ENCODE assay signal across 29 cellular contexts in genomic region chr2:187529977-187530721, GRCh38. TPM values are rescaled to one million over a fixed set of nuclear protein-coding genes. Genes with fewer than 3 reads are reported as not detected.
DNase-seq lines count a peak whose midpoint lies in the region; ATAC-seq, FAIRE-seq and TF ChIP-seq lines count a peak whose summit lies in the region.
"Had no signal": no experiment of that assay in that cellular context is flagged by ENCODE, and none has a peak within 500 bp of the region (broad histone marks: within the 10 kb centered on the region; RNA-seq: fewer than 3 reads in every experiment).

No MANE protein-coding gene starts in this region.

- POLR2A ChIA-PET in WTC11 (lab: Charles Lee) = no interaction called here

- FAIRE-seq in G401.6 (lab: Jason Lieb, UNC) = peak; percentile 15

- no peaks in the 10 kb centered on the region; the same call in 1 of the 2 replicates for H3K27me3 Mint-ChIP-seq in WTC11 (ENCODE audit: low read depth)
- H3K27me3 Mint-ChIP-seq in osteocyte (ENCODE audit: unreplicated experiment) = no peaks in the 10 kb centered on the region
- no peaks in the 10 kb centered on the region for H3K27me3 Mint-ChIP-seq in activated T-cell treated with anti-CD3 and anti-CD28 coated beads, Interleukin-2, amount 50 U/mL, for 72 hours (ENCODE audit: low read depth)
- H3K27me3 Mint-ChIP-seq: IgD-negative memory B cell, type B pancreatic cell had no signal

- peaks cover 44% of the 10 kb centered on the region for H3K4me1 Mint-ChIP-seq in WTC11
- H3K4me1 Mint-ChIP-seq in osteocyte (ENCODE audit: unreplicated experiment) = peaks cover 69% of the 10 kb centered on the region
- no peaks in the 10 kb centered on the region for H3K4me1 Mint-ChIP-seq in activated T-cell treated with anti-CD3 and anti-CD28 coated beads, Interleukin-2, amount 50 U/mL, for 72 hours (ENCODE audit: low read depth)
- H3K4me1 Mint-ChIP-seq: IgD-negative memory B cell; stimulated activated effector memory CD8-positive, alpha-beta T cell treated with anti-CD3 and anti-CD28 coated beads, Interleukin-12 subunit alpha, Interleukin-12 subunit beta, amount 100 ng/mL, for 72 hours had no signal

- H3K27ac Mint-ChIP-seq in WTC11 (peak overlapping the region; percentile 56), osteocyte (ENCODE audit: unreplicated experiment) (peak overlapping the region; percentile 66)
- H3K27ac Mint-ChIP-seq in activated T-cell treated with anti-CD3 and anti-CD28 coated beads, Interleukin-2, amount 50 U/mL, for 72 hours = no peak overlapping the region
- H3K27ac Mint-ChIP-seq: IgD-negative memory B cell; stimulated activated effector memory CD8-positive, alpha-beta T cell treated with anti-CD3 and anti-CD28 coated beads, Interleukin-12 subunit alpha, Interleukin-12 subunit beta, amount 100 ng/mL, for 72 hours; type B pancreatic cell had no signal

- H3K9me3 Mint-ChIP-seq in WTC11 = peaks cover 21% of the 10 kb centered on the region
- H3K9me3 Mint-ChIP-seq in osteocyte (ENCODE audit: unreplicated experiment) = peaks cover 22% of the 10 kb centered on the region
- peaks cover 0 to 1% of the 10 kb centered on the region in 2 donors for H3K9me3 Mint-ChIP-seq in activated T-cell treated with anti-CD3 and anti-CD28 coated beads, Interleukin-2, amount 50 U/mL, for 72 hours

- no peak for TF ChIP-seq CTCF in WTC11 (IDR thresholded peaks at IDR 0.05)
- no peak for TF ChIP-seq CTCF in osteocyte (IDR thresholded peaks at IDR 0.05)

- CTCF ChIA-PET in WTC11 (lab: Charles Lee) = no interaction called here

- peaks cover 20% of the 10 kb centered on the region for H3K36me3 Mint-ChIP-seq in WTC11
- peaks cover 52% of the 10 kb centered on the region for H3K36me3 Mint-ChIP-seq in osteocyte (ENCODE audit: unreplicated experiment)
- H3K36me3 Mint-ChIP-seq in activated T-cell treated with anti-CD3 and anti-CD28 coated beads, Interleukin-2, amount 50 U/mL, for 72 hours (ENCODE audit: insufficient read depth in 2 of 2) = no peaks in the 10 kb centered on the region
- H3K36me3 Mint-ChIP-seq: IgD-negative memory B cell; stimulated activated effector memory CD8-positive, alpha-beta T cell treated with anti-CD3 and anti-CD28 coated beads, Interleukin-12 subunit alpha, Interleukin-12 subunit beta, amount 100 ng/mL, for 72 hours had no signal

- ATAC-seq in WTC11 (no peak), HG03196 (IDR thresholded peaks at IDR 0.05; ENCODE audit: unreplicated experiment) (no peak)
- ATAC-seq in activated T-cell treated with anti-CD3 and anti-CD28 coated beads, Interleukin-2, amount 50 U/mL, for 72 hours (replicated peaks in 1 of 2) = no peak
- ATAC-seq: HCT116; left cardiac atrium; sciatic nerve; stimulated activated effector memory CD8-positive, alpha-beta T cell treated with anti-CD3 and anti-CD28 coated beads, Interleukin-12 subunit alpha, Interleukin-12 subunit beta, amount 100 ng/mL, for 72 hours had no signal

- DNase-seq in WTC11 (ENCODE audit: low spot score) = no peak
- peak; percentile 23 for DNase-seq in fibroblast of gingiva (ENCODE audit: low read depth)
- DNase-seq in osteocyte (ENCODE audit: extremely low spot score, unreplicated experiment) = no peak
- no peak for DNase-seq in islet precursor cell
- no peak for DNase-seq in activated T-cell treated with anti-CD3 and anti-CD28 coated beads, Interleukin-2, amount 50 U/mL, for 72 hours
- no peak for DNase-seq in NCI-H1105 treated with DMSO at 0.1 percent for 48 hours (lab: John Stamatoyannopoulos, UW)
- DNase-seq: activated CD4-positive, alpha-beta T cell treated with anti-CD3 and anti-CD28 coated beads, Interleukin-2, amount 50 U/mL, for 48 hours; activated CD4-positive, CD25-positive, alpha-beta regulatory T cell treated with anti-CD3 and anti-CD28 coated beads, Interleukin-2, amount 50 U/mL, for 72 hours; activated naive CD4-positive, alpha-beta T cell; C1 segment of cervical spinal cord; Caco-2; DMS79; dorsolateral prefrontal cortex; GDM1; hypothalamus; left cardiac atrium; mesenchymal stem cell; NCI-H1092; NCI-H1930; NCI-H524 treated with DMSO at 0.1 percent for 48 hours; SHP77; T-helper 2 cell had no signal

- H3K4me3 Mint-ChIP-seq in WTC11 (no peak overlapping the region), osteocyte (ENCODE audit: unreplicated experiment) (no peak overlapping the region)
- H3K4me3 Mint-ChIP-seq in activated T-cell treated with anti-CD3 and anti-CD28 coated beads, Interleukin-2, amount 50 U/mL, for 72 hours = no peak overlapping the region
- H3K4me3 Mint-ChIP-seq: IgD-negative memory B cell; stimulated activated effector memory CD8-positive, alpha-beta T cell treated with anti-CD3 and anti-CD28 coated beads, Interleukin-12 subunit alpha, Interleukin-12 subunit beta, amount 100 ng/mL, for 72 hours; type B pancreatic cell had no signal

TF ChIP-seq in WTC11, 78 proteins besides CTCF, POLR2A, EP300 and RAD21:
- peak; percentile 72 for TF ChIP-seq GABPB1 (CRISPR knock-in tag; IDR thresholded peaks at IDR 0.05)
- TF ChIP-seq JUN (CRISPR knock-in tag; IDR thresholded peaks at IDR 0.05) = no peak

RNA-seq across cellular contexts. Expression of gene TFPI, which starts 24.1 kb away (rescaled TPM):
- total RNA-seq in WTC11 (2021) = 8.4 to 10.2 TPM (median 8.9 TPM) in 3 replicates
- 325 and 334 TPM in 2 replicates for total RNA-seq in osteocyte
- under 1 TPM; 0.05 to 0.19 TPM for total RNA-seq in activated T-cell treated with anti-CD3 and anti-CD28 coated beads, Interleukin-2, amount 50 U/mL, for 72 hours

Comparison
In these comparisons a context has a peak if more than half of its experiments do, and no peak if none do; other contexts are left out.
1. RNA of gene TFPI, which starts 24.1 kb away (total RNA-seq): 325 to 334 TPM in osteocyte; 8.4 to 10.2 TPM in WTC11 and 0.05 to 0.19 TPM in activated T-cell treated with anti-CD3 and anti-CD28 coated beads, Interleukin-2, amount 50 U/mL, for 72 hours; every median in the first group is over 10 times any median in the second.